8 cellular contexts compared by ENCODE assay signal in the genomic region with DNA sequence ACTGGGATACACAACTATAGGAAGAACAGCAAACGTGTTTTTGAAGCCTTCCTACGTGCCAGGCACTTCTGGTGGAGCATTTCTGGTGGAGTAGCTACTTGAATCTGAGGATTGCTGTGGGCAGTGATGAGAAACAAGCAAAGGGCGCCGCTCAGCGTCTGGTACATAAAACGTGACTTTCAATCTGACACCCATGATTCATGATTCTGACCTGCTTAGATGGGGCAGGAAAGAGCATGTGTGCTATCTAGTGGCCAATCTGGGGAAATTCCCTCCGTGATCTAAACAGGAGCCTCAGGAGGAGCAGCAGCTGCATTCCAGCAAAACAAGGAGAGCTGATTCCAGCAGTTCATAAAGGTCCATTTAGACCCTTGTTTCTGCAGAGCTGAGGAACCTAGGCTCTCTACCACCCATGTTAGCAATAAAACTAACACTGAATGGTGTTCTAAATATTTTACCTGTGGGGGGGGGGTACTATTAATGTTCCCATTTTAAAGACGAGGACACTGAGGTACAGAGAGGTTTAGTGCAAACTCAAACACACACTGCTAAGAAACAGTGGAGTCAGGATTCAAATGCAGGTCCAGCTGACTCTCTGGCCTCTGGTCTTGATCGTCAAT. TPM values are rescaled to one million over a fixed set of nuclear protein-coding genes. Genes with fewer than 3 reads are reported as not detected.
A peak's percentile ranks its signal among the peaks of the same experiment; 100 is the strongest.
DNase-seq lines count a peak whose midpoint lies in the region; ATAC-seq and TF ChIP-seq lines count a peak whose summit lies in the region.

No MANE protein-coding gene starts in this region.

- no peak overlapping the region for H3K4me3 ChIP-seq in mucosa of descending colon

- intact Hi-C loops in mucosa of descending colon (cut with DNase I, micrococcal nuclease), result no loop called here

- peak; percentile 33 for DNase-seq in GM04504 (ENCODE audit: low read depth)
- peak; percentile 75 for DNase-seq in MV-4-11 (lab: John Stamatoyannopoulos, UW)
- DNase-seq in RPMI8226, result peak; percentile 62
- DNase-seq in endothelial cell (ENCODE audit: low spot score), result peak; percentile 18
- peak in 1 of 3 donors; percentile 13 for DNase-seq in mucosa of descending colon
- no peak for DNase-seq in natural killer cell treated with Interleukin-12 subunit alpha and Interleukin-12 subunit beta and Interleukin-15 and Interleukin-18, amount 100 ng/mL, for 72 hours (ENCODE audit: low spot score)
- no peak for DNase-seq in activated CD4-positive, CD25-positive, alpha-beta regulatory T cell (lab: John Stamatoyannopoulos, UW)

- no peaks in the 10 kb centered on the region for H3K9me3 ChIP-seq in mucosa of descending colon

- H3K36me3 ChIP-seq in mucosa of descending colon (ENCODE audit: low read depth), result no peaks in the 10 kb centered on the region

- H3K36me3 Mint-ChIP-seq in endothelial cell (ENCODE audit: low read depth, unreplicated experiment), result no peaks in the 10 kb centered on the region
- no peaks in the 10 kb centered on the region for H3K36me3 Mint-ChIP-seq in natural killer cell treated with Interleukin-12 subunit alpha and Interleukin-12 subunit beta and Interleukin-15 and Interleukin-18, amount 100 ng/mL, for 72 hours

- TF ChIP-seq CTCF in endothelial cell (IDR thresholded peaks at IDR 0.05; ENCODE audit: unreplicated experiment) (no peak), mucosa of descending colon (IDR thresholded peaks at IDR 0.05) (no peak)

- no peaks in the 10 kb centered on the region for H3K4me1 ChIP-seq in mucosa of descending colon (ENCODE audit: low read depth)

- no peaks in the 10 kb centered on the region for H3K27me3 Mint-ChIP-seq in endothelial cell (ENCODE audit: unreplicated experiment)
- peaks cover 4 to 13% of the 10 kb centered on the region in 2 donors for H3K27me3 Mint-ChIP-seq in natural killer cell treated with Interleukin-12 subunit alpha and Interleukin-12 subunit beta and Interleukin-15 and Interleukin-18, amount 100 ng/mL, for 72 hours

- H3K4me3 Mint-ChIP-seq in endothelial cell (ENCODE audit: unreplicated experiment), result no peak overlapping the region
- no peak overlapping the region for H3K4me3 Mint-ChIP-seq in natural killer cell treated with Interleukin-12 subunit alpha and Interleukin-12 subunit beta and Interleukin-15 and Interleukin-18, amount 100 ng/mL, for 72 hours

- ATAC-seq in GM21825 (IDR thresholded peaks at IDR 0.05; ENCODE audit: unreplicated experiment) (peak; percentile 86), mucosa of descending colon (peak; percentile 56)
- no peak for ATAC-seq in natural killer cell treated with Interleukin-12 subunit alpha and Interleukin-12 subunit beta and Interleukin-15 and Interleukin-18, amount 100 ng/mL, for 72 hours

- H3K4me1 Mint-ChIP-seq in endothelial cell (ENCODE audit: unreplicated experiment), result peaks cover 4% of the 10 kb centered on the region
- H3K4me1 Mint-ChIP-seq in natural killer cell treated with Interleukin-12 subunit alpha and Interleukin-12 subunit beta and Interleukin-15 and Interleukin-18, amount 100 ng/mL, for 72 hours (ENCODE audit: low read depth in 2 of 2), result no peaks in the 10 kb centered on the region

- no peak overlapping the region for H3K27ac Mint-ChIP-seq in endothelial cell (ENCODE audit: unreplicated experiment)
- H3K27ac Mint-ChIP-seq in natural killer cell treated with Interleukin-12 subunit alpha and Interleukin-12 subunit beta and Interleukin-15 and Interleukin-18, amount 100 ng/mL, for 72 hours, result no peak overlapping the region

- H3K9me3 Mint-ChIP-seq in endothelial cell (ENCODE audit: unreplicated experiment), result no peaks in the 10 kb centered on the region
- H3K9me3 Mint-ChIP-seq in natural killer cell treated with Interleukin-12 subunit alpha and Interleukin-12 subunit beta and Interleukin-15 and Interleukin-18, amount 100 ng/mL, for 72 hours, result no peaks in the 10 kb centered on the region

RNA-seq across cellular contexts. Expression of gene PAH, which starts 37.8 kb away (rescaled TPM):
- total RNA-seq in endothelial cell (ENCODE audit: unreplicated experiment) (not detected), mucosa of descending colon (not detected)
- total RNA-seq in natural killer cell treated with Interleukin-12 subunit alpha and Interleukin-12 subunit beta and Interleukin-15 and Interleukin-18, amount 100 ng/mL, for 72 hours, result not detected

Comparison
In these comparisons a context has a peak if more than half of its experiments do, and no peak if none do; other contexts are left out.
1. DNase-seq: peak in GM04504 (single experiment), MV-4-11 (single experiment), RPMI8226 (single experiment) and endothelial cell (single experiment); none in natural killer cell treated with Interleukin-12 subunit alpha and Interleukin-12 subunit beta and Interleukin-15 and Interleukin-18, amount 100 ng/mL, for 72 hours (single experiment) and activated CD4-positive, CD25-positive, alpha-beta regulatory T cell (0 of 4).
2. ATAC-seq: peak in GM21825 (single experiment) and mucosa of descending colon (single experiment); none in natural killer cell treated with Interleukin-12 subunit alpha and Interleukin-12 subunit beta and Interleukin-15 and Interleukin-18, amount 100 ng/mL, for 72 hours (0 of 2).